Comparison of ENCODE assay signal across 21 cellular contexts in the genomic region with DNA sequence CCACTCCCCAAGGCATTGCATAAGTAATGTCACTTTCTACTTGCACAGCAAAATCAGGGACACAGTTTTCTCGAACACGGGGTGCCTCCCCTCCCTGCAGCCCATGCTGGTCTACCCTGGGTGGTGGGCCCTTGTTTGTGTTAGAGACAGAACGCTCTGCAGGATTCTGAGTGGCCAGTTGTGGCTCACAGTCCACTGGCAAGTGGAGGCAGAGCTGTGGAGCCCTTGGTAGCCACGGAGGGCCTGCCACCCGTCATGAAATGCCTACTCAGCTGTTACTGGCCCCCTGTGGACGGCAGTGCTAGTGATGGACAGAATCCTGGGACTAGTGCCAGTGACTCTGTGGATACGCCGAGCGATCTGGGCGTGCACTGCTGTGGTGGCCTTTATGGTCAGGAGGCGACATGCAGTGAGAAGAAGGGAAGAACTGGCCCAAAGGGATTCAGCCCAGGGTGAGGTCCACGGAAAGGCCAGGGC. TPM values are rescaled to one million over a fixed set of nuclear protein-coding genes. Genes with fewer than 3 reads are reported as not detected.
DNase-seq lines count a peak whose midpoint lies in the region; ATAC-seq, FAIRE-seq and TF ChIP-seq lines count a peak whose summit lies in the region.
"Had no signal": no experiment of that assay in that cellular context is flagged by ENCODE, and none has a peak within 500 bp of the region (broad histone marks: within the 10 kb centered on the region; RNA-seq: fewer than 3 reads in every experiment).

No MANE protein-coding gene starts in this region.

- ATAC-seq in K562 (no peak), HG02759 (IDR thresholded peaks at IDR 0.05; ENCODE audit: unreplicated experiment) (no peak)

- CTCF ChIA-PET in A673 (lab: Charles Lee), result interaction anchor here (1.0 kb wide), 1 partner anchor 82 kb away, joined by 3 read pairs; a partner anchor contains a TSS
- CTCF ChIA-PET in K562 (lab: Yijun Ruan, JAX; ENCODE audit: low intra/inter-chr PET ratio), result no interaction called here

- H3K36me3 ChIP-seq in A673 (ENCODE audit: insufficient read depth, low read length, poor library complexity, severe bottlenecking) (no peaks in the 10 kb centered on the region), K562 (ENCODE audit: control insufficient read depth, insufficient read depth, low read length) (0 out of 3 replicates have a peak, but pooled peaks cover 5% of the 10 kb centered on the region), spleen (peaks cover 0 to 32% (median 0%) of the 10 kb centered on the region in 6 donors), HAP-1 (replicated peaks) (no peaks in the 10 kb centered on the region), BE2C (no peaks in the 10 kb centered on the region)

- H4K20me1 ChIP-seq in K562 (replicated peaks; ENCODE audit: control insufficient read depth, insufficient read depth, low read length), result no peaks in the 10 kb centered on the region

- TF ChIP-seq CTCF in A673 (conservative IDR thresholded peaks at IDR 0.05; ENCODE audit: low read depth, low read length), result no peak
- TF ChIP-seq CTCF in K562 (IDR thresholded peaks at IDR 0.05 in 2 of 3, conservative IDR thresholded peaks at IDR 0.05 in 1 of 3; ENCODE audit: insufficient read depth in 2 of 3, low read depth in 1 of 3, low read length in 3 of 3), result no peak
- TF ChIP-seq CTCF in spleen (IDR thresholded peaks at IDR 0.05 in 8 of 11, conservative IDR thresholded peaks at IDR 0.05 in 3 of 11), result no peak
- no peak for TF ChIP-seq CTCF in BE2C (IDR thresholded peaks at IDR 0.05; ENCODE audit: low read depth, low read length)

- H3K27ac ChIP-seq in A673 (ENCODE audit: low read depth, low read length, poor library complexity, severe bottlenecking) (peak overlapping the region; percentile 11), K562 (ENCODE audit: extremely low read depth, low read depth, low read length) (no peak overlapping the region), layer of hippocampus (ENCODE audit: low read depth, low read length) (peak overlapping the region; percentile 31), spleen (peak overlapping the region in 6 of 8 donors; percentile 30 to 97 (median 76))
- H3K27ac ChIP-seq: GM23248 had no signal

- TF ChIP-seq RAD21 in K562 (CRISPR knock-in tag; conservative IDR thresholded peaks at IDR 0.05 in 1 of 2, IDR thresholded peaks at IDR 0.05 in 1 of 2), result no peak

- no peaks in the 10 kb centered on the region for H3K9me1 ChIP-seq in K562 (ENCODE audit: control insufficient read depth, insufficient read depth, low read length)

- in situ Hi-C loops in K562 (cut with MboI) (no loop called here), HAP-1 (cut with MboI; ENCODE audit: low sequenced_read_pairs) (loop anchor here (10.0 kb wide), 1 partner anchor 57 kb away; no protein-coding TSS in a partner anchor)

- H3K4me1 ChIP-seq in A673 (ENCODE audit: insufficient read depth, low read length, poor library complexity, severe bottlenecking) (peaks cover 52% of the 10 kb centered on the region), K562 (replicated peaks in 1 of 2; ENCODE audit: control insufficient read depth in 2 of 2, insufficient read depth in 2 of 2, low read length in 2 of 2) (peaks cover 31 to 37% of the 10 kb centered on the region in 2 experiments), spleen (peaks cover 8 to 53% (median 20%) of the 10 kb centered on the region in 6 donors), HAP-1 (no peaks in the 10 kb centered on the region; the same call in none of the 2 replicates), BE2C (no peaks in the 10 kb centered on the region)

- peak overlapping the region in 1 of 2 experiments; percentile 24; a peak in 1 of 4 replicates for H3K9ac ChIP-seq in K562 (ENCODE audit: insufficient read depth in 1 of 2, low read depth in 2 of 2, low read length in 2 of 2)
- H3K9ac ChIP-seq: GM23248 had no signal

- intact Hi-C loops in A673 (cut with micrococcal nuclease; ENCODE audit: unreplicated experiment) (no loop called here), K562 (cut with micrococcal nuclease) (no loop called here), spleen (cut with DNase I; ENCODE audit: low total_unique reads) (no loop called here)

- H3K27me3 ChIP-seq in A673 (replicated peaks; ENCODE audit: insufficient read depth, low read depth, low read length, poor library complexity) (no peaks in the 10 kb centered on the region), K562 (ENCODE audit: control insufficient read depth in 2 of 2, insufficient read depth in 2 of 2, low read length in 2 of 2) (no peaks in the 10 kb centered on the region), layer of hippocampus (ENCODE audit: control insufficient read depth, insufficient read depth, low read length) (no peaks in the 10 kb centered on the region), spleen (replicated peaks in 1 of 7) (no peaks in the 10 kb centered on the region), HAP-1 (ENCODE audit: low read depth) (no peaks in the 10 kb centered on the region), BE2C (no peaks in the 10 kb centered on the region)

- peaks cover 19% of the 10 kb centered on the region for H3K79me2 ChIP-seq in K562 (ENCODE audit: control insufficient read depth, insufficient read depth, low read length)

- H2AFZ ChIP-seq in K562 (ENCODE audit: low read depth, low read length), result no peak overlapping the region
- H2AFZ ChIP-seq: GM23248 had no signal

- TF ChIP-seq POLR2A in K562 (conservative IDR thresholded peaks at IDR 0.05) (no peak), spleen (IDR thresholded peaks at IDR 0.05) (no peak)

- BruUV-seq in A673 (replicated peaks; lab: Mats Ljungman, UMichigan) (no TSS peak), K562 (replicated peaks; lab: Mats Ljungman, UMichigan) (no TSS peak)

- H3K4me3 ChIP-seq in A673 (ENCODE audit: low read depth, low read length, poor library complexity, severe bottlenecking), result no peak overlapping the region
- no peak overlapping the region for H3K4me3 ChIP-seq in K562
- H3K4me3 ChIP-seq in spleen, result no peak overlapping the region
- no peak overlapping the region for H3K4me3 ChIP-seq in HAP-1
- no peak overlapping the region for H3K4me3 ChIP-seq in BE2C (ENCODE audit: low read depth, low read length)
- H3K4me3 ChIP-seq: GM23248 had no signal

- no peak for FAIRE-seq in K562 (lab: Jason Lieb, UNC)
- FAIRE-seq: A204.1, D721Med, G401.6, GM12891, GM19239, RCC 7860 had no signal

- no peak overlapping the region for H3K4me2 ChIP-seq in K562 (ENCODE audit: insufficient read depth, low read length)

- POLR2A ChIA-PET in A673 (lab: Charles Lee; ENCODE audit: low non-redundant PET) (no interaction called here), K562 (lab: Yijun Ruan, JAX) (interaction anchor here (0.7 to 2.1 kb wide), 7 partner anchors 10 to 89 kb away, joined by 3 to 6 read pairs (median 3); no protein-coding TSS in a partner anchor)

- WGBS in K562 (ENCODE audit: insufficient coverage, low coverage, missing lambda C conversion rate), result 89% methylated on average over 12 of the region's 12 CpGs
- 76 to 90% (median 89%) methylated on average over 5 to 12 of the region's 12 CpGs for WGBS in spleen, 5 donors

- H3K9me3 ChIP-seq in A673 (ENCODE audit: low read depth, low read length, poor library complexity, severe bottlenecking), result no peaks in the 10 kb centered on the region
- H3K9me3 ChIP-seq in K562 (replicated peaks; ENCODE audit: control insufficient read depth, insufficient read depth, low read depth, low read length), result no peaks in the 10 kb centered on the region
- no peaks in the 10 kb centered on the region for H3K9me3 ChIP-seq in spleen
- H3K9me3 ChIP-seq in HAP-1, result no peaks in the 10 kb centered on the region
- no peaks in the 10 kb centered on the region for H3K9me3 ChIP-seq in BE2C

- DNase-seq in A673 (ENCODE audit: low spot score) (no peak), K562 (ENCODE audit: extremely low read depth in 1 of 4, low spot score in 3 of 4) (no peak), spleen (no peak), HAP-1 (ENCODE audit: low spot score in 2 of 2) (no peak), BE2C (no peak)
- no peak for DNase-seq in effector CD4-positive, alpha-beta T cell
- DNase-seq: CD4-positive, CD25-positive, alpha-beta regulatory T cell; DMS79 treated with DMSO at 0.1 percent for 48 hours; GM23248; KBM-7; NCI-H1436 treated with DMSO at 0.1 percent for 48 hours; NCI-H2081; NCI-H524 had no signal

- TF ChIP-seq EP300 in K562 (IDR thresholded peaks at IDR 0.05; ENCODE audit: low read length), result no peak

TF ChIP-seq in K562, 482 proteins besides CTCF, POLR2A, EP300 and RAD21:
- TF ChIP-seq ZNF316 (IDR thresholded peaks at IDR 0.05) (peak; percentile 49), IRF2 (CRISPR knock-in tag; IDR thresholded peaks at IDR 0.05) (0 out of 2 replicates have a peak, but pooled peaks have one; percentile 73), SREBF1 (IDR thresholded peaks at IDR 0.05; ENCODE audit: borderline replicate concordance, low read depth, low read length) (no peak), ZNF384 (IDR thresholded peaks at IDR 0.05; ENCODE audit: low read depth, low read length) (no peak)
TF ChIP-seq in K562: peak in this region for 2.

RNA-seq across cellular contexts. Expression of a gene that starts 54.0 kb away (rescaled TPM):
- total RNA-seq in A673 (2021), result 0.13 and 0.42 TPM in 2 replicates
- total RNA-seq in K562 (2011; cell fraction: chromatin; rRNA removed; ENCODE audit: low replicate concordance), result 2.8 and 4.0 TPM in 2 replicates
- total RNA-seq in K562 (2011; cell fraction: nucleolus; rRNA removed), result 1.7 and 2.8 TPM in 2 replicates
- total RNA-seq in K562 (2011; cell fraction: nucleoplasm; rRNA removed), result 2.3 and 2.6 TPM in 2 replicates
- 1.3 TPM in 2 replicates for total RNA-seq in K562 (2014; rRNA removed)
- 1.6 and 1.7 TPM in 2 replicates for total RNA-seq in K562 (2014; rRNA removed; fragmentation: Illumina TruSeq; extraction: Trizol)
- total RNA-seq in K562 (2015; rRNA removed; fragmentation: Illumina TruSeq; extraction: Trizol), result 2.3 and 2.5 TPM in 2 replicates
- total RNA-seq in K562 (2021), result 2.0 and 3.8 TPM in 2 replicates
- polyA plus RNA-seq in K562 (2011; rRNA removed), result 0.79 and 2.3 TPM in 2 replicates
- polyA plus RNA-seq in K562 (2011; cell fraction: cytosol; rRNA removed), result 0.55 and 2.2 TPM in 2 replicates
- 0.83 and 4.6 TPM in 2 replicates for polyA plus RNA-seq in K562 (2011; cell fraction: nucleus; rRNA removed)
- 1.5 and 3.3 TPM in 2 replicates for polyA plus RNA-seq in K562 (2012)
- 4.8 and 4.9 TPM in 2 replicates for polyA plus RNA-seq in K562 (2014; fragmentation: Illumina TruSeq; extraction: Trizol)
- polyA plus RNA-seq in K562 (2014; fragmentation: Nextera tagmentation; extraction: Ambion mirVana), result 1 to 10 TPM; 1.2 to 2.3 TPM
- 1.4 and 2.5 TPM in 2 replicates for polyA plus RNA-seq in K562 (2014; rRNA removed)
- polyA minus RNA-seq in K562 (2011; rRNA and poly(A)+ RNA removed), result 2.8 and 5.4 TPM in 2 replicates
- polyA minus RNA-seq in K562 (2011; cell fraction: cytosol; rRNA and poly(A)+ RNA removed), result 0.73 and 3.0 TPM in 2 replicates
- 1.8 and 4.7 TPM in 2 replicates for polyA minus RNA-seq in K562 (2011; cell fraction: nucleus; rRNA and poly(A)+ RNA removed)
- total RNA-seq in spleen, result under 1 TPM in 5 of 7 donors, not detected in 2; 0.37 to 0.93 (median 0.43) TPM
- under 1 TPM in 1 of 3 donors, not detected in 2; 0.03 TPM for polyA plus RNA-seq in spleen
- polyA plus RNA-seq in BE2C (2012; ENCODE audit: insufficient read depth, insufficient read length, low read depth), result not detected
- total RNA-seq: CD4-positive, CD25-positive, alpha-beta regulatory T cell; GM23248 had no signal
- polyA plus RNA-seq: CD4-positive, CD25-positive, alpha-beta regulatory T cell; GM23248 had no signal
